Comparison of ENCODE assay signal across 8 cellular contexts in genomic region chr12:45990468-45991288, GRCh38. TPM values are rescaled to one million over a fixed set of nuclear protein-coding genes. Genes with fewer than 3 reads are reported as not detected.
DNase-seq lines count a peak whose midpoint lies in the region; FAIRE-seq and TF ChIP-seq lines count a peak whose summit lies in the region.

Gene SCAF11, minus strand, starts transcription at chr12:45990574. Its CDS starts 26,407 bp downstream, at chr12:45964167.

- no peaks in the 10 kb centered on the region for H3K9me3 ChIP-seq in neuronal stem cell (replicated peaks in 1 of 2; ENCODE audit: control insufficient read depth in 2 of 2, insufficient read depth in 1 of 2, low read depth in 1 of 2, low read length in 2 of 2)

- intact Hi-C loops in activated naive CD4-positive, alpha-beta T cell treated with anti-CD3 and anti-CD28 coated beads for 36 hours (cut with micrococcal nuclease), result loop anchor here (1.0 to 10.0 kb wide), 26 partner anchors 15 to 1714 kb away; partner anchors contain the start of genes ANO6, RPAP3 and SLC38A2

- no peak within 1 kb of the TSS for H2BK12ac ChIP-seq in neuronal stem cell (ENCODE audit: low read length)

- H3K27ac Mint-ChIP-seq in HFFc6, result peak within 1 kb of the TSS; percentile 96
- peak within 1 kb of the TSS; percentile 99 for H3K27ac Mint-ChIP-seq in activated naive CD4-positive, alpha-beta T cell treated with anti-CD3 and anti-CD28 coated beads for 36 hours

- H3K23ac ChIP-seq in neuronal stem cell (ENCODE audit: low read depth, low read length, poor library complexity), result peak within 1 kb of the TSS; percentile 98

- peak within 1 kb of the TSS; percentile 99 for H2BK5ac ChIP-seq in neuronal stem cell (ENCODE audit: low read length)

- peak within 1 kb of the TSS; percentile 68 for H4K91ac ChIP-seq in neuronal stem cell (ENCODE audit: low read depth, low read length, poor library complexity)

- H3K4me3 Mint-ChIP-seq in HFFc6, result peak within 1 kb of the TSS; percentile 94
- H3K4me3 Mint-ChIP-seq in activated naive CD4-positive, alpha-beta T cell treated with anti-CD3 and anti-CD28 coated beads for 36 hours, result peak within 1 kb of the TSS; percentile 94

- H3K36me3 Mint-ChIP-seq in HFFc6 (ENCODE audit: low read depth), result peaks cover 27% of the 10 kb centered on the region
- H3K36me3 Mint-ChIP-seq in activated naive CD4-positive, alpha-beta T cell treated with anti-CD3 and anti-CD28 coated beads for 36 hours (ENCODE audit: low read depth), result peaks cover 17% of the 10 kb centered on the region

- peaks cover 0 to 23% of the 10 kb centered on the region in 2 donors for H3K36me3 ChIP-seq in neuronal stem cell (replicated peaks in 1 of 2; ENCODE audit: control insufficient read depth in 2 of 2, insufficient read depth in 2 of 2, low read length in 2 of 2)

- peak within 1 kb of the TSS; percentile 99 for H3K18ac ChIP-seq in neuronal stem cell (ENCODE audit: low read length)

- TF ChIP-seq CTCF in HFFc6 (IDR thresholded peaks at IDR 0.05) (peak; percentile 95), subcutaneous adipose tissue (IDR thresholded peaks at IDR 0.05; ENCODE audit: low read depth) (no peak)

- H2BK15ac ChIP-seq in neuronal stem cell (ENCODE audit: low read length), result peak within 1 kb of the TSS; percentile 54

- DNase-seq in HFFc6 (peak; percentile 100), NAMALWA (ENCODE audit: low spot score) (peak; percentile 100), SK-N-DZ (ENCODE audit: low spot score) (peak; percentile 100), frontal cortex (ENCODE audit: low spot score in 2 of 2) (peak; percentile 86 to 91), neuronal stem cell (ENCODE audit: low spot score) (peak; percentile 100)
- peak; percentile 100 for DNase-seq in activated naive CD4-positive, alpha-beta T cell treated with anti-CD3 and anti-CD28 coated beads for 36 hours

- H3K27ac ChIP-seq in neuronal stem cell (replicated peaks; ENCODE audit: low read length), result peak within 1 kb of the TSS; percentile 95

- H3K4me3 ChIP-seq in GM08714 (ENCODE audit: low read length) (peak within 1 kb of the TSS; percentile 85), neuronal stem cell (ENCODE audit: low read length in 2 of 2) (peak within 1 kb of the TSS; percentile 80 to 84)

- H2AK5ac ChIP-seq in neuronal stem cell (ENCODE audit: low read depth, low read length), result peak within 1 kb of the TSS; percentile 63

- peak within 1 kb of the TSS; percentile 93 for H2AFZ ChIP-seq in neuronal stem cell (ENCODE audit: low read length)

- peak within 1 kb of the TSS; percentile 95 for H3K9ac ChIP-seq in neuronal stem cell (ENCODE audit: low read depth, low read length, poor library complexity)

- H3K4me2 ChIP-seq in neuronal stem cell (ENCODE audit: insufficient read depth, low read length, poor library complexity, severe bottlenecking), result peak within 1 kb of the TSS; percentile 69

- H3K79me1 ChIP-seq in neuronal stem cell (ENCODE audit: low read depth, low read length), result peaks cover 9% of the 10 kb centered on the region

- FAIRE-seq in frontal cortex (lab: Jason Lieb, UNC), result no peak

- no peaks in the 10 kb centered on the region for H3K9me3 Mint-ChIP-seq in HFFc6
- H3K9me3 Mint-ChIP-seq in activated naive CD4-positive, alpha-beta T cell treated with anti-CD3 and anti-CD28 coated beads for 36 hours, result no peaks in the 10 kb centered on the region

- CTCF ChIA-PET in activated naive CD4-positive, alpha-beta T cell treated with anti-CD3 and anti-CD28 coated beads for 36 hours (lab: Charles Lee), result interaction anchor here (0.6 to 2.3 kb wide), 10 partner anchors 10 to 446 kb away, joined by 3 to 13 read pairs (median 4); no protein-coding TSS in a partner anchor

- no peaks in the 10 kb centered on the region; the same call in 1 of the 2 replicates for H3K27me3 Mint-ChIP-seq in HFFc6 (ENCODE audit: insufficient read depth)
- H3K27me3 Mint-ChIP-seq in activated naive CD4-positive, alpha-beta T cell treated with anti-CD3 and anti-CD28 coated beads for 36 hours (ENCODE audit: low read depth), result no peaks in the 10 kb centered on the region

- peak within 1 kb of the TSS; percentile 72 for H2BK120ac ChIP-seq in neuronal stem cell (ENCODE audit: low read depth, low read length)

- peaks cover 46% of the 10 kb centered on the region for H3K4me1 Mint-ChIP-seq in HFFc6 (ENCODE audit: low read depth)
- H3K4me1 Mint-ChIP-seq in activated naive CD4-positive, alpha-beta T cell treated with anti-CD3 and anti-CD28 coated beads for 36 hours (ENCODE audit: low read depth), result peaks cover 36% of the 10 kb centered on the region

- peak within 1 kb of the TSS; percentile 23 for H4K8ac ChIP-seq in neuronal stem cell (ENCODE audit: low read depth, low read length)

- no peaks in the 10 kb centered on the region for H3K27me3 ChIP-seq in neuronal stem cell (ENCODE audit: control insufficient read depth in 3 of 3, insufficient read depth in 3 of 3, low read depth in 1 of 3, low read length in 3 of 3)

- no CpG with 5 or more reads among the region's 54 CpGs for WGBS in neuronal stem cell (ENCODE audit: extremely low coverage in 2 of 2, insufficient read length in 2 of 2, insufficient replicate concordance in 1 of 2), 2 donors

- H3K14ac ChIP-seq in neuronal stem cell (ENCODE audit: low read length), result peak within 1 kb of the TSS; percentile 89

- peak within 1 kb of the TSS; percentile 66 for H3K4ac ChIP-seq in neuronal stem cell (ENCODE audit: low read length)

- peaks cover 0 to 4% of the 10 kb centered on the region in 2 donors for H3K4me1 ChIP-seq in neuronal stem cell (ENCODE audit: control insufficient read depth in 2 of 2, insufficient read depth in 1 of 2, low read depth in 1 of 2, low read length in 2 of 2)

RNA-seq across cellular contexts. Expression of gene SCAF11, which starts in this region (rescaled TPM):
- 100 to 1,000 TPM; 108 to 130 (median 115) TPM for total RNA-seq in HFFc6 (2021; fragmentation: NEBNext Ultra II Directional; extraction: Animal tissue kit (Norgen Biotek cat#: 25700))
- 56.5 and 63.7 TPM in 2 replicates for polyA plus RNA-seq in SK-N-DZ (2014; cell fraction: cytosol; rRNA removed)
- polyA plus RNA-seq in SK-N-DZ (2014; cell fraction: nucleus; rRNA removed), result 50.3 and 69.2 TPM in 2 replicates
- 10 to 100 TPM; 95.0 to 97.7 TPM for total RNA-seq in activated naive CD4-positive, alpha-beta T cell treated with anti-CD3 and anti-CD28 coated beads for 36 hours
- 52.6 TPM for total RNA-seq in frontal cortex
- 57.6 TPM for polyA plus RNA-seq in neuronal stem cell (2013, experiment 1 of 2)
- polyA plus RNA-seq in neuronal stem cell (2013, experiment 2 of 2), result 61.2 TPM
- 100 to 1,000 TPM; 143 to 270 (median 191) TPM for total RNA-seq in subcutaneous adipose tissue

Comparison
In these comparisons a context has a peak if more than half of its experiments do, and no peak if none do; other contexts are left out.
1. Peak in every context shown above with its lines: DNase-seq, H3K4me3 ChIP-seq and H3K27ac ChIP-seq.